ENCODE assay signal across 16 cellular contexts in genomic region chr17:62860962-62861873, GRCh38. TPM values are rescaled to one million over a fixed set of nuclear protein-coding genes. Genes with fewer than 3 reads are reported as not detected.
DNase-seq lines count a peak whose midpoint lies in the region; ATAC-seq and TF ChIP-seq lines count a peak whose summit lies in the region.
"Had no signal": no experiment of that assay in that cellular context is flagged by ENCODE, and none has a peak within 500 bp of the region (broad histone marks: within the 10 kb centered on the region; RNA-seq: fewer than 3 reads in every experiment).

No MANE protein-coding gene starts in this region.

- H3K4me3 ChIP-seq in coronary artery = no peak overlapping the region
- H3K4me3 ChIP-seq in suprapubic skin = no peak overlapping the region
- H3K4me3 ChIP-seq: transverse colon had no signal

- TF ChIP-seq RAD21 in Ishikawa (IDR thresholded peaks at IDR 0.05; ENCODE audit: low read depth) = no peak

- no peak for ATAC-seq in GM21447 (IDR thresholded peaks at IDR 0.05; ENCODE audit: unreplicated experiment)
- ATAC-seq: CD8-positive, alpha-beta T cell had no signal

- TF ChIP-seq EP300 in Ishikawa (IDR thresholded peaks at IDR 0.05; ENCODE audit: borderline replicate concordance) = no peak
- TF ChIP-seq EP300 in suprapubic skin (IDR thresholded peaks at IDR 0.05) = no peak

- no peaks in the 10 kb centered on the region for H3K27me3 ChIP-seq in suprapubic skin
- H3K27me3 ChIP-seq: transverse colon had no signal

- peak overlapping the region; percentile 30 for H3K4me3 Mint-ChIP-seq in mesothelial cell of epicardium
- H3K4me3 Mint-ChIP-seq in activated CD4-positive, alpha-beta memory T cell treated with anti-CD3 and anti-CD28 coated beads, Interleukin-2, amount 10 ng/mL, durations not matched to agents 7 days and 5 days = no peak overlapping the region
- H3K4me3 Mint-ChIP-seq: brain; CD8-positive, alpha-beta T cell had no signal

- H3K27ac Mint-ChIP-seq in mesothelial cell of epicardium = peak overlapping the region; percentile 61
- no peak overlapping the region for H3K27ac Mint-ChIP-seq in activated CD4-positive, alpha-beta memory T cell treated with anti-CD3 and anti-CD28 coated beads, Interleukin-2, amount 10 ng/mL, durations not matched to agents 7 days and 5 days
- H3K27ac Mint-ChIP-seq: CD8-positive, alpha-beta T cell had no signal

- 77% methylated on average over 8 of the region's 8 CpGs for WGBS in suprapubic skin

- no peaks in the 10 kb centered on the region for H3K9me3 ChIP-seq in suprapubic skin
- H3K9me3 ChIP-seq: transverse colon had no signal

- peaks cover 3% of the 10 kb centered on the region for H3K4me1 ChIP-seq in suprapubic skin
- H3K4me1 ChIP-seq: transverse colon had no signal

- H3K36me3 ChIP-seq in suprapubic skin = no peaks in the 10 kb centered on the region
- H3K36me3 ChIP-seq: transverse colon had no signal

- peak overlapping the region; percentile 45 for H3K27ac ChIP-seq in C4-2B
- H3K27ac ChIP-seq in coronary artery = no peak overlapping the region
- H3K27ac ChIP-seq in suprapubic skin = no peak overlapping the region
- H3K27ac ChIP-seq: transverse colon had no signal

- H3K36me3 Mint-ChIP-seq in mesothelial cell of epicardium = no peaks in the 10 kb centered on the region
- H3K36me3 Mint-ChIP-seq in activated CD4-positive, alpha-beta memory T cell treated with anti-CD3 and anti-CD28 coated beads, Interleukin-2, amount 10 ng/mL, durations not matched to agents 7 days and 5 days (ENCODE audit: low read depth) = no peaks in the 10 kb centered on the region
- H3K36me3 Mint-ChIP-seq: brain; CD8-positive, alpha-beta T cell had no signal

- POLR2A ChIA-PET in activated CD4-positive, alpha-beta memory T cell treated with anti-CD3 and anti-CD28 coated beads, Interleukin-2, amount 10 ng/mL, durations not matched to agents 7 days and 5 days (lab: Charles Lee) = no interaction called here

- DNase-seq in coronary artery (ENCODE audit: low spot score) (peak; percentile 47), mesothelial cell of epicardium (ENCODE audit: low spot score in 2 of 2, unreplicated experiment in 2 of 2) (no peak), suprapubic skin (ENCODE audit: low spot score in 2 of 2) (no peak)
- no peak for DNase-seq in activated CD4-positive, alpha-beta memory T cell treated with anti-CD3 and anti-CD28 coated beads, Interleukin-2, amount 10 ng/mL, durations not matched to agents 7 days and 5 days
- no peak for DNase-seq in activated CD8-positive, alpha-beta memory T cell treated with anti-CD3 and anti-CD28 coated beads for 24 hours
- DNase-seq: activated CD4-positive, alpha-beta T cell treated with anti-CD3 and anti-CD28 coated beads for 48 hours; activated naive CD4-positive, alpha-beta T cell treated with anti-CD3 and anti-CD28 coated beads, Interleukin-2, amount 50 U/mL, for 16 hours; CD8-positive, alpha-beta T cell; effector CD8-positive, alpha-beta T cell; NCI-H1436; small intestine; transverse colon had no signal

- no peaks in the 10 kb centered on the region for H3K27me3 Mint-ChIP-seq in mesothelial cell of epicardium (ENCODE audit: low read depth)
- peaks cover 9% of the 10 kb centered on the region for H3K27me3 Mint-ChIP-seq in activated CD4-positive, alpha-beta memory T cell treated with anti-CD3 and anti-CD28 coated beads, Interleukin-2, amount 10 ng/mL, durations not matched to agents 7 days and 5 days

- peaks cover 42% of the 10 kb centered on the region for H3K4me1 Mint-ChIP-seq in mesothelial cell of epicardium
- H3K4me1 Mint-ChIP-seq in activated CD4-positive, alpha-beta memory T cell treated with anti-CD3 and anti-CD28 coated beads, Interleukin-2, amount 10 ng/mL, durations not matched to agents 7 days and 5 days = no peaks in the 10 kb centered on the region

- peaks cover 3% of the 10 kb centered on the region for H3K9me3 Mint-ChIP-seq in mesothelial cell of epicardium
- H3K9me3 Mint-ChIP-seq in activated CD4-positive, alpha-beta memory T cell treated with anti-CD3 and anti-CD28 coated beads, Interleukin-2, amount 10 ng/mL, durations not matched to agents 7 days and 5 days = no peaks in the 10 kb centered on the region
- H3K9me3 Mint-ChIP-seq: brain; CD8-positive, alpha-beta T cell had no signal

- CTCF ChIA-PET in activated CD4-positive, alpha-beta memory T cell treated with anti-CD3 and anti-CD28 coated beads, Interleukin-2, amount 10 ng/mL, durations not matched to agents 7 days and 5 days (lab: Charles Lee) = no interaction called here

- TF ChIP-seq CTCF in C4-2B (conservative IDR thresholded peaks at IDR 0.05) (no peak), coronary artery (IDR thresholded peaks at IDR 0.05) (no peak), mesothelial cell of epicardium (IDR thresholded peaks at IDR 0.05; ENCODE audit: unreplicated experiment) (no peak), suprapubic skin (IDR thresholded peaks at IDR 0.05) (no peak)

- no peak for TF ChIP-seq POLR2A in suprapubic skin (IDR thresholded peaks at IDR 0.05)

TF ChIP-seq in Ishikawa, 13 proteins besides CTCF, POLR2A, EP300 and RAD21:
- TF ChIP-seq MAX (IDR thresholded peaks at IDR 0.05) = no peak
- no peak for TF ChIP-seq CEBPB (IDR thresholded peaks at IDR 0.05)
- 0 out of 2 replicates have a peak, but pooled peaks have one; percentile 20 for TF ChIP-seq TCF12 (IDR thresholded peaks at IDR 0.05; ENCODE audit: low read depth)
- TF ChIP-seq NFIC (IDR thresholded peaks at IDR 0.05) = peak; percentile 31; the same call in 1 of the 2 replicates

RNA-seq across cellular contexts. Expression of gene MARCHF10, which starts 53.1 kb away (rescaled TPM):
- total RNA-seq in mesothelial cell of epicardium (0.18 to 1.1 TPM (median 0.53 TPM) in 3 replicates), suprapubic skin (not detected)
- total RNA-seq in activated CD4-positive, alpha-beta memory T cell treated with anti-CD3 and anti-CD28 coated beads, Interleukin-2, amount 10 ng/mL, durations not matched to agents 7 days and 5 days = not detected
- total RNA-seq: CD8-positive, alpha-beta T cell had no signal
